In genomic region chr7:2817456-2817855, GRCh38 we compare ENCODE assay signal across 12 cellular contexts.
"Had no signal": no experiment of that assay in that cellular context is flagged by ENCODE, and none has a peak within 500 bp of the region (broad histone marks: within the 10 kb centered on the region; RNA-seq: fewer than 3 reads in every experiment).

No MANE protein-coding gene starts in this region.

- H3K36me3 ChIP-seq: breast epithelium, esophagus squamous epithelium, left lung, neural progenitor cell, pancreas, tibial artery had no signal

- H3K9ac ChIP-seq: neural progenitor cell had no signal

- H3K27ac ChIP-seq: left lung, neural progenitor cell, pancreas, tibial artery had no signal

- DNase-seq: activated CD4-positive, alpha-beta T cell treated with anti-CD3 and anti-CD28 coated beads, Interleukin-2, amount 10 ng/mL, durations not matched to agents 7 days and 5 days; activated CD8-positive, alpha-beta memory T cell treated with anti-CD3 and anti-CD28 coated beads for 24 hours; activated effector memory CD4-positive, alpha-beta T cell treated with anti-CD3 and anti-CD28 coated beads, Interleukin-2, amount 50 U/mL, for 16 hours; esophagus squamous epithelium; foreskin fibroblast; head of caudate nucleus; left lung; pancreas; tibial artery had no signal

- H3K4me3 ChIP-seq: breast epithelium, esophagus squamous epithelium, left lung, neural progenitor cell, pancreas, tibial artery had no signal

- ATAC-seq: activated naive CD4-positive, alpha-beta T cell treated with anti-CD3 and anti-CD28 coated beads, Interleukin-2, amount 50 U/mL, for 72 hours; left lung; pancreas had no signal

- H2AFZ ChIP-seq: neural progenitor cell had no signal

- H3K27me3 ChIP-seq: breast epithelium, esophagus squamous epithelium, left lung, neural progenitor cell, pancreas, tibial artery had no signal

- H3K9me3 ChIP-seq: breast epithelium, esophagus squamous epithelium, left lung, pancreas, tibial artery had no signal

- H3K4me2 ChIP-seq: neural progenitor cell had no signal
